ENCODE assay signal across 14 cellular contexts in the genomic region with DNA sequence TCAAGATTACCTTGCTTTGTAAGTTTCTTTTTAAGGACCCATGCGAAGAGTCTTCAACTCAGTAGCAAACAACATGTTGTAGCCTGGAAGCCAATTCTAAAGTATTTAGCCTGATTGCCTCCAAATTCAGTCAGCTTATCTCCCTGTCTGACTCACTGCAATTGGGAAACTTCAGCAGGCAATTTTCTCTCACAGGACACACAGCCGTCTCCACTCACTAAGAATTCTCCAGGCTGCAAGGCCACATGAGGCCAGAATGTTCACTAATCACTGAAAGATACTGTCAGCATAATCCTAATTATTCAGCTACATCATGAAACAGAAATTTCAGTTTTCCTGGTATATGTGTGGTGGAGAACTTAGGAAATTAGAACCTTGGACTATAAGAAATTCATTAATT.
DNase-seq lines count a peak whose midpoint lies in the region; ATAC-seq, FAIRE-seq and TF ChIP-seq lines count a peak whose summit lies in the region.
"Had no signal": no experiment of that assay in that cellular context is flagged by ENCODE, and none has a peak within 500 bp of the region (broad histone marks: within the 10 kb centered on the region; RNA-seq: fewer than 3 reads in every experiment).

No MANE protein-coding gene starts in this region.

- no peak overlapping the region for H3K27ac ChIP-seq in Karpas-422 (ENCODE audit: low read length)
- H3K27ac ChIP-seq: SJSA1 had no signal

- no peak overlapping the region for H3K9ac ChIP-seq in Karpas-422 (ENCODE audit: low read length)

- H3K4me2 ChIP-seq in Karpas-422 (ENCODE audit: low read depth, low read length, poor library complexity, severe bottlenecking) = no peak overlapping the region

- FAIRE-seq in H54 (lab: Jason Lieb, UNC) = peak; percentile 87
- FAIRE-seq: endothelial cell of umbilical vein had no signal

- H3K36me3 ChIP-seq in Karpas-422 (ENCODE audit: insufficient read depth, low read length) = no peaks in the 10 kb centered on the region
- H3K36me3 ChIP-seq: SJSA1 had no signal

- H2AFZ ChIP-seq in Karpas-422 (ENCODE audit: low read length) = no peak overlapping the region

- DNase-seq in H54 (ENCODE audit: insufficient read length, low spot score) = no peak
- DNase-seq in astrocyte of the hippocampus (ENCODE audit: low read depth, low spot score) = peak; percentile 73
- DNase-seq in left cardiac atrium = peak; percentile 51
- peak; percentile 78 for DNase-seq in stromal cell of bone marrow (ENCODE audit: low read depth)
- DNase-seq in Karpas-422 = no peak
- DNase-seq in NCI-H524 (lab: John Stamatoyannopoulos, UW) = no peak
- DNase-seq in NCI-H128 (lab: John Stamatoyannopoulos, UW; ENCODE audit: unreplicated experiment) = no peak
- DNase-seq: activated CD4-positive, alpha-beta T cell treated with anti-CD3 and anti-CD28 coated beads for 1 hour; activated T-cell treated with anti-CD3 and anti-CD28 coated beads, Interleukin-2, amount 50 U/mL, for 1 hour; naive thymus-derived CD4-positive, alpha-beta T cell; NCI-H1694 treated with DMSO at 0.1 percent for 48 hours; NCI-H748 treated with DMSO at 0.1 percent for 48 hours had no signal

- H3K4me3 ChIP-seq in Karpas-422 (ENCODE audit: low read length) = no peak overlapping the region
- H3K4me3 ChIP-seq: SJSA1 had no signal

- no peaks in the 10 kb centered on the region for H3K79me2 ChIP-seq in Karpas-422 (ENCODE audit: low read length)

- H3K9me2 ChIP-seq in Karpas-422 (replicated peaks; ENCODE audit: insufficient read depth, low read length) = no peaks in the 10 kb centered on the region

- peak; percentile 94 to 98 for ATAC-seq in left cardiac atrium
- ATAC-seq: naive thymus-derived CD4-positive, alpha-beta T cell had no signal

- no peak for TF ChIP-seq POLR2A in H54 (IDR thresholded peaks at IDR 0.05; ENCODE audit: low read depth, low read length)

- intact Hi-C loops in left cardiac atrium (cut with DNase I) = no loop called here

- H3K9me3 ChIP-seq in Karpas-422 (ENCODE audit: low read length) = no peaks in the 10 kb centered on the region
- H3K9me3 ChIP-seq: SJSA1 had no signal

- no peaks in the 10 kb centered on the region for H3K4me1 ChIP-seq in Karpas-422 (ENCODE audit: low read length)

- no peaks in the 10 kb centered on the region for H4K20me1 ChIP-seq in Karpas-422 (ENCODE audit: insufficient read depth, low read depth, low read length)

- H3K27me3 ChIP-seq in Karpas-422 (ENCODE audit: low read length) = no peaks in the 10 kb centered on the region
- H3K27me3 ChIP-seq: SJSA1 had no signal

Comparison
In these comparisons a context has a peak if more than half of its experiments do, and no peak if none do; other contexts are left out.
1. DNase-seq: peak in astrocyte of the hippocampus (single experiment), left cardiac atrium (single experiment) and stromal cell of bone marrow (single experiment); none in H54 (single experiment), Karpas-422 (single experiment), NCI-H524 (0 of 2) and NCI-H128 (single experiment).